ENCODE assay signal across 9 cellular contexts in genomic region chr13:30832377-30832776, GRCh38.
"Had no signal": no experiment of that assay in that cellular context is flagged by ENCODE, and none has a peak within 500 bp of the region (broad histone marks: within the 10 kb centered on the region; RNA-seq: fewer than 3 reads in every experiment).

No MANE protein-coding gene starts in this region.

- H3K27ac Mint-ChIP-seq: activated CD4-positive, alpha-beta memory T cell treated with anti-CD3 and anti-CD28 coated beads, Interleukin-2, amount 10 ng/mL, durations not matched to agents 7 days and 5 days; activated naive CD8-positive, alpha-beta T cell treated with anti-CD3 and anti-CD28 coated beads for 36 hours had no signal

- H3K27me3 ChIP-seq: dorsolateral prefrontal cortex had no signal

- H3K4me3 ChIP-seq: dorsolateral prefrontal cortex, left lung had no signal

- H3K4me3 Mint-ChIP-seq: activated CD4-positive, alpha-beta memory T cell treated with anti-CD3 and anti-CD28 coated beads, Interleukin-2, amount 10 ng/mL, durations not matched to agents 7 days and 5 days; activated naive CD8-positive, alpha-beta T cell treated with anti-CD3 and anti-CD28 coated beads for 36 hours; T-helper 2 cell treated with Interferon-gamma antibody and Interleukin-4, amounts not matched to agents 5 μg/mL and 100 μg/mL, for 36 hours had no signal

- H3K36me3 Mint-ChIP-seq: activated naive CD8-positive, alpha-beta T cell treated with anti-CD3 and anti-CD28 coated beads for 36 hours had no signal

- H3K27ac ChIP-seq: left lung, neutrophil had no signal

- H3K4me1 ChIP-seq: left lung had no signal

- H3K9me3 Mint-ChIP-seq: activated CD4-positive, alpha-beta memory T cell treated with anti-CD3 and anti-CD28 coated beads, Interleukin-2, amount 10 ng/mL, durations not matched to agents 7 days and 5 days; activated naive CD8-positive, alpha-beta T cell treated with anti-CD3 and anti-CD28 coated beads for 36 hours; T-helper 2 cell treated with Interferon-gamma antibody and Interleukin-4, amounts not matched to agents 5 μg/mL and 100 μg/mL, for 36 hours had no signal

- H3K9me3 ChIP-seq: left lung, neutrophil had no signal

- H3K36me3 ChIP-seq: left lung, neutrophil had no signal

- DNase-seq: activated CD4-positive, alpha-beta T cell treated with anti-CD3 and anti-CD28 coated beads for 1 hour; activated gamma-delta T cell; SW 1271 had no signal
